ENCODE assay signal across 1 cellular context in genomic region chr16:23296994-23297393, GRCh38.
A peak's percentile ranks its signal among the peaks of the same experiment; 100 is the strongest.
TF ChIP-seq lines count a peak whose summit lies in the region.

No MANE protein-coding gene starts in this region.

TF ChIP-seq in GM23338, 12 proteins besides CTCF, POLR2A, EP300 and RAD21 (continued from another document):
- peak; percentile 17; the same call in 1 of the 2 replicates for TF ChIP-seq ZNF462 (CRISPR knock-in tag; IDR thresholded peaks at IDR 0.05)
